11 cellular contexts compared by ENCODE assay signal in genomic region chrX:54785901-54786300, GRCh38. TPM values are rescaled to one million over a fixed set of nuclear protein-coding genes. Genes with fewer than 3 reads are reported as not detected.
DNase-seq lines count a peak whose midpoint lies in the region; ATAC-seq and TF ChIP-seq lines count a peak whose summit lies in the region.
"Had no signal": no experiment of that assay in that cellular context is flagged by ENCODE, and none has a peak within 500 bp of the region (broad histone marks: within the 10 kb centered on the region; RNA-seq: fewer than 3 reads in every experiment).

No MANE protein-coding gene starts in this region.

- H3K27ac Mint-ChIP-seq in MCF 10A (ENCODE audit: low read depth, unreplicated experiment) = no peak overlapping the region

- intact Hi-C loops in MCF 10A (cut with micrococcal nuclease) (no loop called here), breast epithelium (cut with DNase I; ENCODE audit: low total_unique reads) (no loop called here), aorta (cut with DNase I) (no loop called here)

- no peak for TF ChIP-seq CTCF in MCF 10A (IDR thresholded peaks at IDR 0.05; ENCODE audit: unreplicated experiment)
- TF ChIP-seq CTCF in breast epithelium (IDR thresholded peaks at IDR 0.05) = no peak
- peak; percentile 31; the same call in 1 of the 2 replicates for TF ChIP-seq CTCF in OCI-LY1 (IDR thresholded peaks at IDR 0.05; ENCODE audit: low read length)

- no peaks in the 10 kb centered on the region for H3K36me3 ChIP-seq in breast epithelium
- no peaks in the 10 kb centered on the region for H3K36me3 ChIP-seq in OCI-LY1 (ENCODE audit: insufficient read depth, low read length)
- no peaks in the 10 kb centered on the region for H3K36me3 ChIP-seq in aorta (ENCODE audit: control insufficient read depth in 1 of 2, insufficient read depth in 2 of 2, low read length in 1 of 2)
- H3K36me3 ChIP-seq: thyroid gland had no signal

- peaks cover 40% of the 10 kb centered on the region for H3K27me3 Mint-ChIP-seq in MCF 10A (ENCODE audit: insufficient read depth, unreplicated experiment)

- no peak overlapping the region for H3K4me2 ChIP-seq in OCI-LY1 (ENCODE audit: low read length)

- no peaks in the 10 kb centered on the region for H3K79me2 ChIP-seq in OCI-LY1 (ENCODE audit: insufficient read depth, low read length)

- H3F3A ChIP-seq in OCI-LY1 (ENCODE audit: insufficient read depth, low read length) = no peaks in the 10 kb centered on the region

- H2AFZ ChIP-seq in OCI-LY1 (ENCODE audit: low read length) = no peak overlapping the region

- peaks cover 0 to 5% of the 10 kb centered on the region in 2 donors for H3K27me3 ChIP-seq in breast epithelium
- H3K27me3 ChIP-seq in OCI-LY1 (ENCODE audit: insufficient read depth, low read length) = no peaks in the 10 kb centered on the region
- H3K27me3 ChIP-seq in aorta (ENCODE audit: control insufficient read depth in 1 of 2, insufficient read depth in 2 of 2, low read length in 1 of 2) = no peaks in the 10 kb centered on the region
- H3K27me3 ChIP-seq: thyroid gland had no signal

- H3K4me3 ChIP-seq in breast epithelium (no peak overlapping the region), OCI-LY1 (ENCODE audit: low read depth, low read length, poor library complexity, severe bottlenecking) (no peak overlapping the region), aorta (ENCODE audit: low read length in 2 of 2) (no peak overlapping the region)
- H3K4me3 ChIP-seq: dorsolateral prefrontal cortex, thyroid gland had no signal

- CTCF ChIA-PET in MCF 10A (lab: Yijun Ruan, JAX) = interaction anchor here (1.5 kb wide), 1 partner anchor 145 kb away, joined by 5 read pairs; no protein-coding TSS in a partner anchor

- H3K4me1 Mint-ChIP-seq in MCF 10A (ENCODE audit: insufficient read depth, unreplicated experiment) = no peaks in the 10 kb centered on the region

- H3K27ac ChIP-seq in breast epithelium (no peak overlapping the region), OCI-LY1 (ENCODE audit: low read depth, low read length, poor library complexity, severe bottlenecking) (no peak overlapping the region), aorta (ENCODE audit: low read depth in 1 of 2, low read length in 2 of 2) (no peak overlapping the region)
- H3K27ac ChIP-seq: dorsolateral prefrontal cortex, thyroid gland had no signal

- no peaks in the 10 kb centered on the region for H3K9me3 Mint-ChIP-seq in MCF 10A (ENCODE audit: unreplicated experiment)

- ATAC-seq in aorta (ENCODE audit: low FRiP score) = peak; percentile 26
- no peak for ATAC-seq in HG02840 (IDR thresholded peaks at IDR 0.05; ENCODE audit: low FRiP score, unreplicated experiment)

- WGBS in aorta, 2 donors = 44 to 58% methylated on average over 4 of the region's 4 CpGs

- no TSS peak for BruUV-seq in MCF 10A (replicated peaks; lab: Mats Ljungman, UMichigan)

- POLR2A ChIA-PET in MCF 10A (lab: Yijun Ruan, JAX) = no interaction called here

- no peaks in the 10 kb centered on the region for H3K4me1 ChIP-seq in breast epithelium
- no peaks in the 10 kb centered on the region for H3K4me1 ChIP-seq in OCI-LY1 (ENCODE audit: insufficient read depth, low read length, severe bottlenecking)
- H3K4me1 ChIP-seq in aorta (ENCODE audit: control insufficient read depth in 1 of 2, insufficient read depth in 2 of 2, low read length in 2 of 2) = no peaks in the 10 kb centered on the region
- H3K4me1 ChIP-seq: thyroid gland had no signal

- H4K20me1 ChIP-seq in OCI-LY1 (ENCODE audit: insufficient read depth, low read length) = no peaks in the 10 kb centered on the region

- TF ChIP-seq POLR2A in breast epithelium (IDR thresholded peaks at IDR 0.05) (no peak), erythroblast (IDR thresholded peaks at IDR 0.05; ENCODE audit: low read length) (no peak)

- H3K9me3 ChIP-seq in breast epithelium (no peaks in the 10 kb centered on the region), OCI-LY1 (ENCODE audit: low read length) (no peaks in the 10 kb centered on the region), aorta (ENCODE audit: control insufficient read depth, low read length) (no peaks in the 10 kb centered on the region)
- H3K9me3 ChIP-seq: thyroid gland had no signal

- H3K4me3 Mint-ChIP-seq in MCF 10A (ENCODE audit: unreplicated experiment) = no peak overlapping the region

- DNase-seq in MCF 10A (ENCODE audit: unreplicated experiment) (peak; percentile 35), breast epithelium (ENCODE audit: low spot score in 2 of 2) (no peak), erythroblast (lab: John Stamatoyannopoulos, UW) (peak; percentile 18 to 29), aorta (no peak), NK-92 (lab: John Stamatoyannopoulos, UW; ENCODE audit: unreplicated experiment) (no peak), COR-L47 (lab: John Stamatoyannopoulos, UW) (no peak)
- DNase-seq: dorsolateral prefrontal cortex, kidney glomerular epithelial cell had no signal

- no peak overlapping the region for H3K9ac ChIP-seq in OCI-LY1 (ENCODE audit: low read length)

- no peaks in the 10 kb centered on the region for H3K9me2 ChIP-seq in OCI-LY1 (ENCODE audit: low read depth, low read length)

- no peaks in the 10 kb centered on the region for H3K36me3 Mint-ChIP-seq in MCF 10A (ENCODE audit: insufficient read depth, unreplicated experiment)

RNA-seq across cellular contexts. Expression of gene ITIH6, which starts 12.2 kb away (rescaled TPM):
- total RNA-seq in MCF 10A (2022) (not detected in 2 replicates), breast epithelium (1 to 10 TPM in 2 of 3 donors, not detected in 1; 1.3 to 2.3 TPM), aorta (not detected)
- not detected for polyA plus RNA-seq in aorta
- total RNA-seq: dorsolateral prefrontal cortex, thyroid gland had no signal

RNA-seq across cellular contexts. Expression of gene MAGED2, which starts 21.6 kb away (rescaled TPM):
- total RNA-seq in MCF 10A (2022) (34.3 and 48.6 TPM in 2 replicates), breast epithelium (100 to 1,000 TPM; 109 to 516 (median 307) TPM), aorta (100 to 1,000 TPM; 161 to 174 TPM)
- 100 to 1,000 TPM in 1 of 2 donors, 10 to 100 TPM in 1; 80.1 to 247 TPM for polyA plus RNA-seq in aorta

Comparison
In these comparisons a context has a peak if more than half of its experiments do, and no peak if none do; other contexts are left out.
1. DNase-seq: peak in MCF 10A (single experiment) and erythroblast (2 of 2); none in breast epithelium (0 of 2), aorta (0 of 2), NK-92 (single experiment) and COR-L47 (single experiment).